In the genomic region with DNA sequence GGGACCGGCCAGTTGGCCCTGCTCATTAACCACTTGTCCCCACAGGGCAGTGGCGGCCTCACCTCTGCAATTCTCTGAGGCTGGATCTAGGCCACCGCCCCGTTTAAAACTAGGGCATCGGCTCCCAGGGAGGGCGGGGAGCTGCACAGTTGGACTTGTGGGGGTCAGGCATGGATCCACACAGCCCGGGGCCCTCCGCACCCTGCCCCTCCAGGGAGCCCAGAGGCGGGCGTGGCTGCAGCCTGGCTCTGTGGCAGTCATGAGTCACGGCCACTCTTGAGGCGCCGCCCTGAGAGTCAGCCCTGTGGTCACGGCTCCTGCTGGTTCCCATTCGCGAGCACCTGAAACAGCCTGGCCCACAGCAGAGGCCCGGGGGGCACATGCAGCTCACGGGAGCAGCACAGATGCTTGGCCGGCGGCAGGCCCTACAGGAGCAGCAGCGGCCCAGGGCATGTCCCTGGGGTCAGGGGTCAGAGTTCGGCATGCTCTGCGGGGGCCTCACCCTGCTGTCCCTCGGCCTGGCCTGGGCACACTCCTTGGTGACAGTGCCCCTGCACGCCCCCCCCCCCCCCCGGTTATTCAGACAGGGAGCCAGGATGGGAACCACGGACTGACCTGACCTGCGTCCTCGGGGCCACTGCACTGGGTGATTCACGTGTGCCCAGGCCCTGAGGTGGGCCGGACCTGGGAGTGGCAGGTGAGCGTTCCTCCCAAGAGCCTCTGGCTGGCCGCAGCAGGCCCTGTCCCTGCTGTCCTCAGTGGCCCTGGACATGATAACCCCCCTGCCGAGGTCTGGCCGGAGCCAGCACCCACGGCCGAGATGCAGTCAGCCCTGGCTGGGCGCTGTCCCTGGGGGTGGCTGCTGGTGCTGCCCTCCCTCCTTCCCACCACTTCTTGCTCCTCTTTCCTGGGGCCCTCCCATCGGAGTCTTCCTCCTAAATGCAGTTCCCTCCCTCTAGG, we compare ENCODE assay signal across 1 cellular context.
A peak's percentile ranks its signal among the peaks of the same experiment; 100 is the strongest.
TF ChIP-seq lines count a peak whose summit lies in the region.

No MANE protein-coding gene starts in this region.

TF ChIP-seq in HepG2, 621 proteins besides CTCF, POLR2A, EP300 and RAD21:
- no peak for TF ChIP-seq SRSF1 (optimal IDR thresholded peaks at IDR 0.05; ENCODE audit: low read depth, low read length)
- no peak for TF ChIP-seq PHF5A (CRISPR knock-in tag; IDR thresholded peaks at IDR 0.05; ENCODE audit: low read depth, unreplicated experiment)
- TF ChIP-seq HNRNPL (IDR thresholded peaks at IDR 0.05; ENCODE audit: low read depth, low read length): 0 out of 2 replicates have a peak, but pooled peaks have one; percentile 16
- peak; percentile 44 for TF ChIP-seq AGO2 (optimal IDR thresholded peaks at IDR 0.05; ENCODE audit: low read depth, low read length)
- no peak for TF ChIP-seq HOXA9 (CRISPR knock-in tag; IDR thresholded peaks at IDR 0.05; ENCODE audit: borderline replicate concordance)
- TF ChIP-seq, protein P1, sequence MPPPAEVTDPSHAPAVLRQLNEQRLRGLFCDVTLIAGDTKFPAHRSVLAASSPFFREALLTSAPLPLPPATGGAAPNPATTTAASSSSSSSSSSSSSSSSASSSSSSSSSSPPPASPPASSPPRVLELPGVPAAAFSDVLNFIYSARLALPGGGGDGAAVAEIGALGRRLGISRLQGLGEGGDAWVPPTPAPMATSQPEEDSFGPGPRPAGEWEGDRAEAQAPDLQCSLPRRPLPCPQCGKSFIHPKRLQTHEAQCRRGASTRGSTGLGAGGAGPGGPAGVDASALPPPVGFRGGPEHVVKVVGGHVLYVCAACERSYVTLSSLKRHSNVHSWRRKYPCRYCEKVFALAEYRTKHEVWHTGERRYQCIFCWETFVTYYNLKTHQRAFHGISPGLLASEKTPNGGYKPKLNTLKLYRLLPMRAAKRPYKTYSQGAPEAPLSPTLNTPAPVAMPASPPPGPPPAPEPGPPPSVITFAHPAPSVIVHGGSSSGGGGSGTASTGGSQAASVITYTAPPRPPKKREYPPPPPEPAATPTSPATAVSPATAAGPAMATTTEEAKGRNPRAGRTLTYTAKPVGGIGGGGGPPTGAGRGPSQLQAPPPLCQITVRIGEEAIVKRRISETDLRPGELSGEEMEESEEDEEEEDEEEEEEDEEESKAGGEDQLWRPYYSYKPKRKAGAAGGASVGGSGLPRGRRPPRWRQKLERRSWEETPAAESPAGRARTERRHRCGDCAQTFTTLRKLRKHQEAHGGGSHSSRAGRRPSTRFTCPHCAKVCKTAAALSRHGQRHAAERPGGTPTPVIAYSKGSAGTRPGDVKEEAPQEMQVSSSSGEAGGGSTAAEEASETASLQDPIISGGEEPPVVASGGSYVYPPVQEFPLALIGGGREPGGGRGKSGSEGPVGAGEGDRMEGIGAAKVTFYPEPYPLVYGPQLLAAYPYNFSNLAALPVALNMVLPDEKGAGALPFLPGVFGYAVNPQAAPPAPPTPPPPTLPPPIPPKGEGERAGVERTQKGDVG (CRISPR knock-in tag; IDR thresholded peaks at IDR 0.05; ENCODE audit: borderline replicate concordance): 0 out of 2 replicates have a peak, but pooled peaks have one; percentile 40
- no peak for TF ChIP-seq PHB2 (IDR thresholded peaks at IDR 0.05; ENCODE audit: partially characterized antibody)
- no peak for TF ChIP-seq NONO (IDR thresholded peaks at IDR 0.05)
- TF ChIP-seq NONO (CRISPR knock-in tag; conservative IDR thresholded peaks at IDR 0.05): peak; percentile 37; the same call in 1 of the 2 replicates
- TF ChIP-seq, protein P2, sequence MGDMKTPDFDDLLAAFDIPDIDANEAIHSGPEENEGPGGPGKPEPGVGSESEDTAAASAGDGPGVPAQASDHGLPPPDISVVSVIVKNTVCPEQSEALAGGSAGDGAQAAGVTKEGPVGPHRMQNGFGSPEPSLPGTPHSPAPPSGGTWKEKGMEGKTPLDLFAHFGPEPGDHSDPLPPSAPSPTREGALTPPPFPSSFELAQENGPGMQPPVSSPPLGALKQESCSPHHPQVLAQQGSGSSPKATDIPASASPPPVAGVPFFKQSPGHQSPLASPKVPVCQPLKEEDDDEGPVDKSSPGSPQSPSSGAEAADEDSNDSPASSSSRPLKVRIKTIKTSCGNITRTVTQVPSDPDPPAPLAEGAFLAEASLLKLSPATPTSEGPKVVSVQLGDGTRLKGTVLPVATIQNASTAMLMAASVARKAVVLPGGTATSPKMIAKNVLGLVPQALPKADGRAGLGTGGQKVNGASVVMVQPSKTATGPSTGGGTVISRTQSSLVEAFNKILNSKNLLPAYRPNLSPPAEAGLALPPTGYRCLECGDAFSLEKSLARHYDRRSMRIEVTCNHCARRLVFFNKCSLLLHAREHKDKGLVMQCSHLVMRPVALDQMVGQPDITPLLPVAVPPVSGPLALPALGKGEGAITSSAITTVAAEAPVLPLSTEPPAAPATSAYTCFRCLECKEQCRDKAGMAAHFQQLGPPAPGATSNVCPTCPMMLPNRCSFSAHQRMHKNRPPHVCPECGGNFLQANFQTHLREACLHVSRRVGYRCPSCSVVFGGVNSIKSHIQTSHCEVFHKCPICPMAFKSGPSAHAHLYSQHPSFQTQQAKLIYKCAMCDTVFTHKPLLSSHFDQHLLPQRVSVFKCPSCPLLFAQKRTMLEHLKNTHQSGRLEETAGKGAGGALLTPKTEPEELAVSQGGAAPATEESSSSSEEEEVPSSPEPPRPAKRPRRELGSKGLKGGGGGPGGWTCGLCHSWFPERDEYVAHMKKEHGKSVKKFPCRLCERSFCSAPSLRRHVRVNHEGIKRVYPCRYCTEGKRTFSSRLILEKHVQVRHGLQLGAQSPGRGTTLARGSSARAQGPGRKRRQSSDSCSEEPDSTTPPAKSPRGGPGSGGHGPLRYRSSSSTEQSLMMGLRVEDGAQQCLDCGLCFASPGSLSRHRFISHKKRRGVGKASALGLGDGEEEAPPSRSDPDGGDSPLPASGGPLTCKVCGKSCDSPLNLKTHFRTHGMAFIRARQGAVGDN (CRISPR knock-in tag; IDR thresholded peaks at IDR 0.05): peak; percentile 42; the same call in 1 of the 2 replicates
- TF ChIP-seq, protein P3, sequence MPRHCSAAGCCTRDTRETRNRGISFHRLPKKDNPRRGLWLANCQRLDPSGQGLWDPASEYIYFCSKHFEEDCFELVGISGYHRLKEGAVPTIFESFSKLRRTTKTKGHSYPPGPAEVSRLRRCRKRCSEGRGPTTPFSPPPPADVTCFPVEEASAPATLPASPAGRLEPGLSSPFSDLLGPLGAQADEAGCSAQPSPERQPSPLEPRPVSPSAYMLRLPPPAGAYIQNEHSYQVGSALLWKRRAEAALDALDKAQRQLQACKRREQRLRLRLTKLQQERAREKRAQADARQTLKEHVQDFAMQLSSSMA (CRISPR knock-in tag; IDR thresholded peaks at IDR 0.05): no peak
- TF ChIP-seq, protein P4, sequence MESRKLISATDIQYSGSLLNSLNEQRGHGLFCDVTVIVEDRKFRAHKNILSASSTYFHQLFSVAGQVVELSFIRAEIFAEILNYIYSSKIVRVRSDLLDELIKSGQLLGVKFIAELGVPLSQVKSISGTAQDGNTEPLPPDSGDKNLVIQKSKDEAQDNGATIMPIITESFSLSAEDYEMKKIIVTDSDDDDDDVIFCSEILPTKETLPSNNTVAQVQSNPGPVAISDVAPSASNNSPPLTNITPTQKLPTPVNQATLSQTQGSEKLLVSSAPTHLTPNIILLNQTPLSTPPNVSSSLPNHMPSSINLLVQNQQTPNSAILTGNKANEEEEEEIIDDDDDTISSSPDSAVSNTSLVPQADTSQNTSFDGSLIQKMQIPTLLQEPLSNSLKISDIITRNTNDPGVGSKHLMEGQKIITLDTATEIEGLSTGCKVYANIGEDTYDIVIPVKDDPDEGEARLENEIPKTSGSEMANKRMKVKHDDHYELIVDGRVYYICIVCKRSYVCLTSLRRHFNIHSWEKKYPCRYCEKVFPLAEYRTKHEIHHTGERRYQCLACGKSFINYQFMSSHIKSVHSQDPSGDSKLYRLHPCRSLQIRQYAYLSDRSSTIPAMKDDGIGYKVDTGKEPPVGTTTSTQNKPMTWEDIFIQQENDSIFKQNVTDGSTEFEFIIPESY (CRISPR knock-in tag; IDR thresholded peaks at IDR 0.05): peak; percentile 96
